ENCODE assay signal across 2 cellular contexts in the genomic region with DNA sequence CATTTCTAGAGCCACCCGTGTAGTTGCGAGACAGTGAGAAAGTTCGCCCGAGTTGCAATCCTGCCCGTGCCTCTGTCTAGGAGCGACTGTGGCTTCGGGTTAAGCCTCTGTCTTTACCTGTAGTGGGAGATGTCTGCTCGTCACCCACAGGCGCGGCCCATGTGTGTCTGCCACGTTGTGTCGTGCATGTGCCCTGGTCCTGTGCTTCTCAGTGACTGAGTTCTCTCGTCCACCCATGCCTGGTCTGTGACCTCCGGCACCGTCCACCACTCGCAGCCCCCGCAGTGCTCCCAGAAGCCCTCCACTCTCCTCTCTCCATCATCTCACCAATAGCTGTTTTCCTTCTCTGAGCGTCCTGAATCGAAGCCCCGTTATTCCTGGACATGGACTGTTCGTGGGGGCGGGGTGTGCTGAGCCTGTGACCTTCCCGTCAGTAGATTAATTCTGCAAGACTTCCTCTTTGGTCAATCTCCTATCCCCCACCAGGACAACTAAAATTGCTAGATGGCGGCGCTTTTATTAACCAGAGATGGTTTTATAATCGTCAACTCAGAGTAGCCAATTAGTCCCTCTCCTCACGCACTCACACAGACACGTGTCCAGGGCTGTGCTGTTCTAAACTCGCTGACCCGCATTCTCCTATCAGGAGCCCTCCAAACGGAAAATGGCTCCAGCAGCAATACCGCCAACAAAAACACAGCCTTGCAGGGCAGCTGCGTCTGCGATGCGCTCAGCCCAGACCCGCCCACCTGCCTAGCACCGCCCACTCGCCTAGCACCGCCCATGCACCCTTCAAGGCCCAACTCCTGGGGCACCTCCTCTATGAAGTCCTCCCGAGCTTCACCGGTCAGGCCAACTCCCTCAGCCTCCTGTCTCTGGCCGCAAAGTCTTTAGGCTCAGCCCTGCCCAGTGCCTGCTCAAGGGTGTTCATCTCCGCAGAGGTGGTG.
A peak's percentile ranks its signal among the peaks of the same experiment; 100 is the strongest.
TF ChIP-seq lines count a peak whose summit lies in the region.

No MANE protein-coding gene starts in this region.

TF ChIP-seq in GM23338, 12 proteins besides CTCF, POLR2A, EP300 and RAD21:
- TF ChIP-seq ZNF462 (CRISPR knock-in tag; IDR thresholded peaks at IDR 0.05) (no peak), POLR2AphosphoS5 (IDR thresholded peaks at IDR 0.05; ENCODE audit: low read depth) (no peak)

TF ChIP-seq in K562, 482 proteins besides CTCF, POLR2A, EP300 and RAD21:
- TF ChIP-seq ZFP36 (IDR thresholded peaks at IDR 0.05; ENCODE audit: low read depth, low read length, partially characterized antibody) (peak; percentile 92), ZNF133 (CRISPR knock-in tag; IDR thresholded peaks at IDR 0.05) (no peak)
TF ChIP-seq in K562: peak in this region for 1.
